ENCODE assay signal across 18 cellular contexts in genomic region chr7:159218216-159219006, GRCh38.
DNase-seq lines count a peak whose midpoint lies in the region; TF ChIP-seq lines count a peak whose summit lies in the region.
"Had no signal": no experiment of that assay in that cellular context is flagged by ENCODE, and none has a peak within 500 bp of the region (broad histone marks: within the 10 kb centered on the region; RNA-seq: fewer than 3 reads in every experiment).

No MANE protein-coding gene starts in this region.

- peaks cover 89% of the 10 kb centered on the region for H3K9me3 ChIP-seq in endodermal cell (ENCODE audit: control insufficient read depth, low read length)
- H3K9me3 ChIP-seq in spleen: no peaks in the 10 kb centered on the region
- H3K9me3 ChIP-seq: HAP-1 had no signal

- no peak overlapping the region for H3K27ac ChIP-seq in endodermal cell (ENCODE audit: low read depth, low read length)
- H3K27ac ChIP-seq in spleen: no peak overlapping the region
- H3K27ac ChIP-seq: PC-9 had no signal

- H3K36me3 Mint-ChIP-seq in endodermal cell (ENCODE audit: low read depth) (no peaks in the 10 kb centered on the region), osteocyte (ENCODE audit: unreplicated experiment) (no peaks in the 10 kb centered on the region)

- intact Hi-C loops in spleen (cut with DNase I; ENCODE audit: low total_unique reads): no loop called here

- H3K36me3 ChIP-seq in endodermal cell (ENCODE audit: control insufficient read depth, insufficient read depth, low read length) (no peaks in the 10 kb centered on the region), spleen (no peaks in the 10 kb centered on the region)
- H3K36me3 ChIP-seq: HAP-1 had no signal

- no peak for TF ChIP-seq POLR2A in spleen (IDR thresholded peaks at IDR 0.05)

- TF ChIP-seq CTCF in endodermal cell (conservative IDR thresholded peaks at IDR 0.05) (no peak), osteocyte (IDR thresholded peaks at IDR 0.05) (no peak), spleen (IDR thresholded peaks at IDR 0.05 in 8 of 11, conservative IDR thresholded peaks at IDR 0.05 in 3 of 11) (no peak)

- H3K27me3 Mint-ChIP-seq in endodermal cell (ENCODE audit: insufficient read depth): no peaks in the 10 kb centered on the region
- H3K27me3 Mint-ChIP-seq in osteocyte (ENCODE audit: unreplicated experiment): no peaks in the 10 kb centered on the region
- H3K27me3 Mint-ChIP-seq: B cell; CD4-positive, alpha-beta T cell had no signal

- H3K4me1 ChIP-seq in endodermal cell (ENCODE audit: control insufficient read depth, insufficient read depth, low read length): no peaks in the 10 kb centered on the region
- no peaks in the 10 kb centered on the region for H3K4me1 ChIP-seq in spleen
- H3K4me1 ChIP-seq: HAP-1 had no signal

- DNase-seq in ELR (ENCODE audit: low read depth): peak; percentile 1
- peak; percentile 78 for DNase-seq in NCI-H2171 treated with DMSO at 0.1 percent for 48 hours (lab: John Stamatoyannopoulos, UW)
- peak; percentile 39 for DNase-seq in endodermal cell
- DNase-seq in osteocyte (ENCODE audit: extremely low spot score, unreplicated experiment): peak; percentile 51
- no peak for DNase-seq in RPMI8226
- no peak for DNase-seq in NCI-H2081 treated with DMSO at 0.1 percent for 48 hours (lab: John Stamatoyannopoulos, UW)
- no peak for DNase-seq in spleen
- DNase-seq in NCI-H1694 treated with DMSO at 0.1 percent for 48 hours (lab: John Stamatoyannopoulos, UW): no peak
- DNase-seq: CD4-positive, alpha-beta T cell; DMS79; Kasumi-1; MV-4-11; NCI-H1417 treated with DMSO at 0.1 percent for 48 hours; NCI-H2029 treated with DMSO at 0.1 percent for 48 hours; SIG-M5 had no signal

- H3K27ac Mint-ChIP-seq in endodermal cell (no peak overlapping the region), osteocyte (ENCODE audit: unreplicated experiment) (no peak overlapping the region)
- H3K27ac Mint-ChIP-seq: B cell; CD4-positive, alpha-beta T cell had no signal

- H3K27me3 ChIP-seq in endodermal cell (ENCODE audit: control insufficient read depth, insufficient read depth, low read length, poor library complexity, severe bottlenecking) (no peaks in the 10 kb centered on the region), spleen (replicated peaks in 1 of 7) (no peaks in the 10 kb centered on the region)

- H3K9ac ChIP-seq in endodermal cell (ENCODE audit: extremely low read depth, low read length, poor library complexity, severe bottlenecking): no peak overlapping the region

- H3K4me3 Mint-ChIP-seq in endodermal cell: no peak overlapping the region
- H3K4me3 Mint-ChIP-seq in osteocyte (ENCODE audit: unreplicated experiment): no peak overlapping the region
- H3K4me3 Mint-ChIP-seq: B cell; CD4-positive, alpha-beta T cell had no signal

- H3K4me1 Mint-ChIP-seq in endodermal cell (no peaks in the 10 kb centered on the region), osteocyte (ENCODE audit: unreplicated experiment) (no peaks in the 10 kb centered on the region)
- H3K4me1 Mint-ChIP-seq: B cell had no signal

- H3K9me3 Mint-ChIP-seq in endodermal cell (peaks cover 43% of the 10 kb centered on the region), osteocyte (ENCODE audit: unreplicated experiment) (no peaks in the 10 kb centered on the region)
- H3K9me3 Mint-ChIP-seq: CD4-positive, alpha-beta T cell had no signal

- WGBS in endodermal cell (ENCODE audit: insufficient coverage in 1 of 2, insufficient read length in 1 of 2), 2 experiments: 78 to 92% methylated on average over 2 to 8 of the region's 8 CpGs
- WGBS in spleen, 5 donors: 69 to 83% (median 70%) methylated on average over 8 of the region's 8 CpGs

- H3K4me3 ChIP-seq in endodermal cell (ENCODE audit: low read length) (no peak overlapping the region), spleen (no peak overlapping the region)
- H3K4me3 ChIP-seq: HAP-1, PC-9 had no signal

Comparison
In these comparisons a context has a peak if more than half of its experiments do, and no peak if none do; other contexts are left out.
1. DNase-seq: peak in ELR (single experiment), NCI-H2171 treated with DMSO at 0.1 percent for 48 hours (single experiment), endodermal cell (single experiment) and osteocyte (single experiment); none in RPMI8226 (single experiment), NCI-H2081 treated with DMSO at 0.1 percent for 48 hours (single experiment), spleen (single experiment) and NCI-H1694 treated with DMSO at 0.1 percent for 48 hours (single experiment).